8 cellular contexts compared by ENCODE assay signal in the genomic region with DNA sequence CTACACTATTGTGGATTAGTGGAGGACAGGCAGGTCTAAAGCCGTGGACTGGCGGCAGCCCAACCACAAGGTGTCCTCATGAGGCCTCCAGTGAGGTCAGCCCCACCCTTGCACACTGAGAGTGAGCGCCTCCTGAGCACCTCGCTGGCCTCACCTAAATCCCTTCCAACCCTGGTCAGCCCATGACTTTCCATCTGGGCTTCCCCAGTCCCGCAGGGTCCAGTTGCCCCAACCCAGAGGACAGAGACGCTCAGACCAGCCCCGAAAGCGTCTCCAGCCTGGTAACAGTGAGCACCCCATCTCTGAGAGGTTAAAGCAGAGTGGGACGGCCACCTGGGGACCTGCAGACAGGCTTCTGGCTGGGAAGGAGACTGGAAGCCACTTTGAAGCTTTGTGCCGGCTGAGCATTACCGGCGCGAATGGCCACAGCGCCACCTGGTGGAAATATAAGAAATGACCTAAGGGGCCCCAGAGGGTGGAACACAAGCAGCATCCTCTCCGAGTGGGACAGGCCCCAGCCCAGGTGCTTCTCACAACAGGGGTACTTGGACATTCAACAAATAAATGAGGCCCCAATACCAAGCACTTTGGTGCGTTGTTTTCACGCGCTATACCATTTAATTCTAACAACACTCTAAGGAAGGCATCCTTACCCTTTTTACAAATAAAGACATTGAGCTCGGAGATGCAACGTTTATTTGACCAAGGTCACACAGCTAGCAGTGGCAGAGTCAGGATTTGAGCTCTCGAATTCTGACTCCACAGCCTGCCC.
A peak's percentile ranks its signal among the peaks of the same experiment; 100 is the strongest.
DNase-seq lines count a peak whose midpoint lies in the region; ATAC-seq and TF ChIP-seq lines count a peak whose summit lies in the region.

No MANE protein-coding gene starts in this region.

- H3K79me1 ChIP-seq in IMR-90 (ENCODE audit: low read depth in 1 of 2, low read length in 2 of 2), result peaks cover 0 to 3% of the 10 kb centered on the region in 2 experiments; a peak in 1 of 4 replicates

- H3K27me3 ChIP-seq in AG04450 (ENCODE audit: control insufficient read depth, insufficient read depth, low read length), result no peaks in the 10 kb centered on the region
- no peaks in the 10 kb centered on the region for H3K27me3 ChIP-seq in IMR-90 (ENCODE audit: control insufficient read depth, insufficient read depth, low read length)
- no peaks in the 10 kb centered on the region for H3K27me3 ChIP-seq in PC-3 (ENCODE audit: low read length)
- no peaks in the 10 kb centered on the region for H3K27me3 ChIP-seq in stomach

- WGBS in IMR-90 (ENCODE audit: extremely low coverage in 2 of 2, insufficient read length in 1 of 2), 2 experiments, result 4% methylated on average over 8 of the region's 21 CpGs; no CpG with 5 or more reads in 1 of the 2 experiments
- 19 to 25% (median 22%) methylated on average over 20 to 21 of the region's 21 CpGs for WGBS in stomach, 5 donors

- peak; percentile 61 for ATAC-seq in GM18909 (IDR thresholded peaks at IDR 0.05; ENCODE audit: poor library complexity, unreplicated experiment)
- ATAC-seq in IMR-90 (ENCODE audit: low read depth), result peak; percentile 89
- peak; percentile 85 for ATAC-seq in PC-3

- no peak overlapping the region for H2BK20ac ChIP-seq in IMR-90 (ENCODE audit: low read depth, low read length)

- peaks cover 10% of the 10 kb centered on the region for H3K4me1 Mint-ChIP-seq in activated T-cell treated with anti-CD3 and anti-CD28 coated beads, Interleukin-2, amount 50 U/mL, for 24 hours (ENCODE audit: low read depth)
- no peaks in the 10 kb centered on the region for H3K4me1 Mint-ChIP-seq in neural crest cell

- H3K27ac ChIP-seq in AG04450 (ENCODE audit: low read depth, low read length) (no peak overlapping the region), IMR-90 (ENCODE audit: insufficient read depth, low read length) (no peak overlapping the region), PC-3 (ENCODE audit: low read length) (no peak overlapping the region), stomach (no peak overlapping the region)

- no peak overlapping the region for H3K4me3 Mint-ChIP-seq in activated T-cell treated with anti-CD3 and anti-CD28 coated beads, Interleukin-2, amount 50 U/mL, for 24 hours
- no peak overlapping the region for H3K4me3 Mint-ChIP-seq in neural crest cell

- H3K4ac ChIP-seq in IMR-90 (ENCODE audit: low read depth, low read length), result no peak overlapping the region

- H3K23ac ChIP-seq in IMR-90 (ENCODE audit: low read depth, low read length), result no peak overlapping the region

- no peaks in the 10 kb centered on the region for H3K36me3 ChIP-seq in IMR-90 (ENCODE audit: control insufficient read depth, insufficient read depth, low read length)
- H3K36me3 ChIP-seq in PC-3 (ENCODE audit: low read depth, low read length), result no peaks in the 10 kb centered on the region
- H3K36me3 ChIP-seq in stomach, result no peaks in the 10 kb centered on the region

- H2AFZ ChIP-seq in IMR-90 (replicated peaks; ENCODE audit: low read length, poor library complexity), result peak overlapping the region; percentile 25
- H2AFZ ChIP-seq in PC-3 (ENCODE audit: low read length), result peak overlapping the region; percentile 58

- no peak overlapping the region for H3K27ac Mint-ChIP-seq in activated T-cell treated with anti-CD3 and anti-CD28 coated beads, Interleukin-2, amount 50 U/mL, for 24 hours
- H3K27ac Mint-ChIP-seq in neural crest cell (ENCODE audit: unreplicated experiment), result no peak overlapping the region

- no peak overlapping the region for H2BK15ac ChIP-seq in IMR-90 (ENCODE audit: low read depth, low read length)

- no peak overlapping the region for H2BK120ac ChIP-seq in IMR-90 (ENCODE audit: low read depth, low read length)

- H3K9me2 ChIP-seq in PC-3 (replicated peaks; ENCODE audit: low read length), result no peaks in the 10 kb centered on the region

- H3F3A ChIP-seq in PC-3 (ENCODE audit: low read length, unreplicated experiment), result no peaks in the 10 kb centered on the region

- POLR2A ChIA-PET in AG04450 (lab: Yijun Ruan, JAX), result no interaction called here
- POLR2A ChIA-PET in IMR-90 (lab: Charles Lee; ENCODE audit: unreplicated experiment), result no interaction called here
- POLR2A ChIA-PET in PC-3 (lab: Charles Lee; ENCODE audit: unreplicated experiment), result no interaction called here

- peak; percentile 90 for TF ChIP-seq RAD21 in IMR-90 (IDR thresholded peaks at IDR 0.05; ENCODE audit: low read length)

- H4K20me1 ChIP-seq in IMR-90 (ENCODE audit: insufficient read depth, low read length), result peaks cover 4% of the 10 kb centered on the region; the same call in 1 of the 2 replicates
- no peaks in the 10 kb centered on the region for H4K20me1 ChIP-seq in PC-3 (ENCODE audit: low read length)

- dilution Hi-C loops in IMR-90 (cut with HindIII; ENCODE audit: low sequenced_read_pairs, unreplicated experiment), result no loop called here

- BruUV-seq in IMR-90 (replicated peaks; lab: Mats Ljungman, UMichigan), result no TSS peak
- no TSS peak for BruUV-seq in PC-3 (replicated peaks; lab: Mats Ljungman, UMichigan)

- no peak overlapping the region for H4K91ac ChIP-seq in IMR-90 (ENCODE audit: insufficient read depth, low read depth, low read length)

- H3K4me1 ChIP-seq in IMR-90 (ENCODE audit: control insufficient read depth, insufficient read depth, low read length), result no peaks in the 10 kb centered on the region; the same call in 1 of the 2 replicates
- H3K4me1 ChIP-seq in PC-3 (ENCODE audit: insufficient read depth, low read length), result peaks cover 17% of the 10 kb centered on the region
- peaks cover 0 to 10% (median 7%) of the 10 kb centered on the region in 4 donors for H3K4me1 ChIP-seq in stomach

- TF ChIP-seq CTCF in AG04450 (IDR thresholded peaks at IDR 0.05; ENCODE audit: low read depth, low read length), result peak; percentile 85
- TF ChIP-seq CTCF in IMR-90 (conservative IDR thresholded peaks at IDR 0.05; ENCODE audit: low read depth, low read length), result peak; percentile 88
- peak; percentile 94 for TF ChIP-seq CTCF in PC-3 (conservative IDR thresholded peaks at IDR 0.05; ENCODE audit: low read depth, low read length)
- TF ChIP-seq CTCF in neural crest cell (conservative IDR thresholded peaks at IDR 0.05), result peak; percentile 91
- TF ChIP-seq CTCF in stomach (IDR thresholded peaks at IDR 0.05), result peak in 5 of 7 experiments; percentile 57 to 92 (median 85)

- no peak overlapping the region for H4K5ac ChIP-seq in IMR-90 (ENCODE audit: low read depth, low read length)

- in situ Hi-C loops in IMR-90 (cut with MboI; ENCODE audit: low sequenced_read_pairs), result loop anchor here (25.0 kb wide), 2 partner anchors 649 to 1101 kb away; partner anchors contain the start of gene CHD6

- no peak overlapping the region for H3K4me3 ChIP-seq in AG04450 (ENCODE audit: low read depth, low read length)
- no peak overlapping the region for H3K4me3 ChIP-seq in IMR-90 (ENCODE audit: insufficient read depth, low read depth, low read length)
- no peak overlapping the region for H3K4me3 ChIP-seq in PC-3 (ENCODE audit: low read length)
- no peak overlapping the region for H3K4me3 ChIP-seq in stomach

- H3K9me3 Mint-ChIP-seq in activated T-cell treated with anti-CD3 and anti-CD28 coated beads, Interleukin-2, amount 50 U/mL, for 24 hours, result no peaks in the 10 kb centered on the region
- H3K9me3 Mint-ChIP-seq in neural crest cell, result no peaks in the 10 kb centered on the region

- no peak overlapping the region for H4K8ac ChIP-seq in IMR-90 (ENCODE audit: low read depth in 2 of 2, low read length in 2 of 2)

- no peak for TF ChIP-seq EP300 in stomach (IDR thresholded peaks at IDR 0.05)

- H2AK9ac ChIP-seq in IMR-90 (replicated peaks; ENCODE audit: low read depth, low read length, poor library complexity), result no peak overlapping the region

- H3K9me1 ChIP-seq in IMR-90 (ENCODE audit: insufficient read depth, low read length), result no peaks in the 10 kb centered on the region; the same call in 1 of the 2 replicates

- H3K14ac ChIP-seq in IMR-90 (replicated peaks; ENCODE audit: low read depth, low read length), result no peak overlapping the region

- no peak overlapping the region for H3K9ac ChIP-seq in IMR-90 (ENCODE audit: low read depth, low read length)
- H3K9ac ChIP-seq in PC-3 (ENCODE audit: low read length), result no peak overlapping the region

- H3K18ac ChIP-seq in IMR-90 (ENCODE audit: low read depth, low read length), result no peak overlapping the region

- H3K4me2 ChIP-seq in IMR-90 (ENCODE audit: low read depth, low read length) (no peak overlapping the region), PC-3 (ENCODE audit: low read length) (peak overlapping the region; percentile 52)

- no peaks in the 10 kb centered on the region for H3K79me2 ChIP-seq in PC-3 (ENCODE audit: low read length)

- intact Hi-C loops in IMR-90 (cut with micrococcal nuclease), result loop anchor here (1.0 to 5.0 kb wide), 6 partner anchors 166 to 1851 kb away; no protein-coding TSS in a partner anchor
- intact Hi-C loops in PC-3 (cut with micrococcal nuclease), result loop anchor here (1.0 to 10.0 kb wide), 3 partner anchors 71 to 258 kb away; no protein-coding TSS in a partner anchor
- intact Hi-C loops in stomach (cut with DNase I; ENCODE audit: low total_unique reads), result no loop called here

- no peaks in the 10 kb centered on the region for H3K27me3 Mint-ChIP-seq in activated T-cell treated with anti-CD3 and anti-CD28 coated beads, Interleukin-2, amount 50 U/mL, for 24 hours
- no peaks in the 10 kb centered on the region for H3K27me3 Mint-ChIP-seq in neural crest cell (ENCODE audit: low read depth)

- no peaks in the 10 kb centered on the region for H3K36me3 Mint-ChIP-seq in activated T-cell treated with anti-CD3 and anti-CD28 coated beads, Interleukin-2, amount 50 U/mL, for 24 hours (ENCODE audit: low read depth)
- H3K36me3 Mint-ChIP-seq in neural crest cell (ENCODE audit: low read depth), result no peaks in the 10 kb centered on the region

- DNase-seq in AG04450 (ENCODE audit: low read depth, low spot score) (no peak), IMR-90 (peak; percentile 44), PC-3 (peak; percentile 83), fibroblast of peridontal ligament (ENCODE audit: extremely low read depth) (peak; percentile 52), neural crest cell (ENCODE audit: low read depth, low spot score) (peak; percentile 82), stomach (peak; percentile 77)
- peak; percentile 81 for DNase-seq in activated T-cell treated with anti-CD3 and anti-CD28 coated beads, Interleukin-2, amount 50 U/mL, for 24 hours

- CTCF ChIA-PET in AG04450 (lab: Charles Lee) (interaction anchor here (0.6 to 3.3 kb wide), 61 partner anchors 10 to 1913 kb away, joined by 3 to 62 read pairs (median 5); partner anchors contain the start of genes LPIN3 and MAFB), IMR-90 (lab: Yijun Ruan, JAX) (interaction anchor here (0.6 to 1.7 kb wide), 11 partner anchors 10 to 1851 kb away, joined by 3 to 5 read pairs (median 4); no protein-coding TSS in a partner anchor), PC-3 (lab: Charles Lee) (interaction anchor here (0.6 to 1.3 kb wide), 6 partner anchors 28 to 1445 kb away, joined by 3 to 14 read pairs (median 4); no protein-coding TSS in a partner anchor)

- H2AK5ac ChIP-seq in IMR-90 (ENCODE audit: low read depth, low read length), result no peak overlapping the region

- no peak overlapping the region for H3K56ac ChIP-seq in IMR-90 (ENCODE audit: extremely low read depth, insufficient read depth, low read length)

- H3K9me3 ChIP-seq in AG04450 (ENCODE audit: control insufficient read depth, insufficient read depth, low read length) (no peaks in the 10 kb centered on the region), IMR-90 (ENCODE audit: control insufficient read depth, insufficient read depth, low read length) (no peaks in the 10 kb centered on the region), PC-3 (ENCODE audit: low read length) (no peaks in the 10 kb centered on the region), stomach (no peaks in the 10 kb centered on the region)

- no peak overlapping the region for H2BK5ac ChIP-seq in IMR-90 (ENCODE audit: low read depth, low read length, poor library complexity, severe bottlenecking)

- 0 out of 2 replicates have a peak, but pooled peaks have one; percentile 41 for TF ChIP-seq POLR2A in IMR-90 (IDR thresholded peaks at IDR 0.05; ENCODE audit: low read depth, low read length)
- TF ChIP-seq POLR2A in stomach (IDR thresholded peaks at IDR 0.05), result no peak
